ENCODE assay signal across 8 cellular contexts in the genomic region with DNA sequence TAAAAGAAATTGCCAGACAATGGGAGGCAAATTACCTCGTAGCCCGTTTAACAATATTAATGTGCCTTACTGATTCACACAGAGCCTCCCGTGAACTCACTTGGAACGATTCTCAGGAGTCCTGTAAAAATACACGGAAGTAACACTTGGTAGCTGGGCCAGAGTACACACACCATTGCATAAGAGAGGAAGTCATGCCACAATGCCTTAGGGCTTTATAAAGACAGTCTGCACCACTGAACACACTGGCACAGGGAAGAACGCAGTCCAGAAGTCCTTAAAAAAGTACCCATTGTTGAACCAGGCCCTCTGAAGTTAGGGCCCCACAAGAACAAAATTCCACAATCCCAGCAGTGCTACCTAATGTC. TPM values are rescaled to one million over a fixed set of nuclear protein-coding genes. Genes with fewer than 3 reads are reported as not detected.
DNase-seq lines count a peak whose midpoint lies in the region; ATAC-seq and TF ChIP-seq lines count a peak whose summit lies in the region.

No MANE protein-coding gene starts in this region.

- no peaks in the 10 kb centered on the region for H3K9me3 ChIP-seq in T-helper 17 cell (ENCODE audit: control insufficient read depth, low read length, poor library complexity, severe bottlenecking)
- H3K9me3 ChIP-seq in right atrium auricular region, result no peaks in the 10 kb centered on the region
- no peaks in the 10 kb centered on the region for H3K9me3 ChIP-seq in testis

- no peaks in the 10 kb centered on the region for H3K9me3 Mint-ChIP-seq in activated naive CD4-positive, alpha-beta T cell treated with anti-CD3 and anti-CD28 coated beads, Interleukin-2, amount 10 ng/mL, durations not matched to agents 7 days and 5 days

- DNase-seq in T-helper 17 cell, result no peak
- no peak for DNase-seq in right atrium auricular region (ENCODE audit: low spot score)
- peak; percentile 46 for DNase-seq in testis
- no peak for DNase-seq in HEK293T (ENCODE audit: extremely low spot score)
- DNase-seq in activated naive CD4-positive, alpha-beta T cell treated with anti-CD3 and anti-CD28 coated beads, Interleukin-2, amount 10 ng/mL, durations not matched to agents 7 days and 5 days, result no peak

- peak overlapping the region; percentile 54 to 57 for H3K27ac ChIP-seq in right atrium auricular region
- peak overlapping the region in 1 of 2 donors; percentile 52 for H3K27ac ChIP-seq in testis

- H3K4me3 Mint-ChIP-seq in T-helper 17 cell, result no peak overlapping the region
- H3K4me3 Mint-ChIP-seq in activated naive CD4-positive, alpha-beta T cell treated with anti-CD3 and anti-CD28 coated beads, Interleukin-2, amount 10 ng/mL, durations not matched to agents 7 days and 5 days, result no peak overlapping the region

- H3K4me1 ChIP-seq in right atrium auricular region (peaks cover 0 to 36% of the 10 kb centered on the region in 2 donors), testis (no peaks in the 10 kb centered on the region)

- H3K27me3 ChIP-seq in right atrium auricular region (no peaks in the 10 kb centered on the region), testis (no peaks in the 10 kb centered on the region)

- TF ChIP-seq CTCF in right atrium auricular region (IDR thresholded peaks at IDR 0.05), result no peak
- TF ChIP-seq CTCF in testis (IDR thresholded peaks at IDR 0.05), result no peak

- no peak for TF ChIP-seq POLR2A in testis (IDR thresholded peaks at IDR 0.05)

- no peaks in the 10 kb centered on the region for H3K36me3 Mint-ChIP-seq in T-helper 17 cell (ENCODE audit: low read depth)
- peaks cover 2% of the 10 kb centered on the region for H3K36me3 Mint-ChIP-seq in activated naive CD4-positive, alpha-beta T cell treated with anti-CD3 and anti-CD28 coated beads, Interleukin-2, amount 10 ng/mL, durations not matched to agents 7 days and 5 days

- CTCF ChIA-PET in HEK293T (lab: Yijun Ruan, JAX), result no interaction called here
- CTCF ChIA-PET in activated naive CD4-positive, alpha-beta T cell treated with anti-CD3 and anti-CD28 coated beads, Interleukin-2, amount 10 ng/mL, durations not matched to agents 7 days and 5 days (lab: Charles Lee), result interaction anchor here (6.7 kb wide), 1 partner anchor 8 kb away, joined by 37 read pairs; no protein-coding TSS in a partner anchor

- intact Hi-C loops in testis (cut with DNase I; ENCODE audit: low total_unique reads), result no loop called here

- WGBS in testis, 2 donors, result 31 to 37% methylated on average over 6 of the region's 6 CpGs

- ATAC-seq in GM18517 (IDR thresholded peaks at IDR 0.05; ENCODE audit: unreplicated experiment) (peak; percentile 34), HG03354 (IDR thresholded peaks at IDR 0.05; ENCODE audit: poor library complexity, severe bottlenecking, unreplicated experiment) (peak; percentile 51), T-helper 17 cell (peak; percentile 45), GM18520 (IDR thresholded peaks at IDR 0.05; ENCODE audit: unreplicated experiment) (no peak)

- no peak overlapping the region for H3K27ac Mint-ChIP-seq in T-helper 17 cell
- no peak overlapping the region for H3K27ac Mint-ChIP-seq in activated naive CD4-positive, alpha-beta T cell treated with anti-CD3 and anti-CD28 coated beads, Interleukin-2, amount 10 ng/mL, durations not matched to agents 7 days and 5 days

- no peak overlapping the region for H3K4me3 ChIP-seq in right atrium auricular region
- H3K4me3 ChIP-seq in testis, result no peak overlapping the region

- POLR2A ChIA-PET in HEK293T (lab: Yijun Ruan, JAX), result no interaction called here

- H3K36me3 ChIP-seq in right atrium auricular region, result no peaks in the 10 kb centered on the region
- no peaks in the 10 kb centered on the region for H3K36me3 ChIP-seq in testis (ENCODE audit: low read depth, missing control alignments)

- H3K27me3 Mint-ChIP-seq in T-helper 17 cell, result peaks cover 4% of the 10 kb centered on the region
- H3K27me3 Mint-ChIP-seq in activated naive CD4-positive, alpha-beta T cell treated with anti-CD3 and anti-CD28 coated beads, Interleukin-2, amount 10 ng/mL, durations not matched to agents 7 days and 5 days, result no peaks in the 10 kb centered on the region

- no peaks in the 10 kb centered on the region for H3K4me1 Mint-ChIP-seq in T-helper 17 cell
- peaks cover 48% of the 10 kb centered on the region for H3K4me1 Mint-ChIP-seq in activated naive CD4-positive, alpha-beta T cell treated with anti-CD3 and anti-CD28 coated beads, Interleukin-2, amount 10 ng/mL, durations not matched to agents 7 days and 5 days

TF ChIP-seq in HEK293T, 16 proteins besides CTCF, POLR2A, EP300 and RAD21:
- no peak for TF ChIP-seq ELF4 (IDR thresholded peaks at IDR 0.05)
- no peak for TF ChIP-seq ARNT (IDR thresholded peaks at IDR 0.05)
- no peak for TF ChIP-seq SP1 (IDR thresholded peaks at IDR 0.05)
- no peak for TF ChIP-seq CTBP1 (IDR thresholded peaks at IDR 0.05; ENCODE audit: borderline replicate concordance)

RNA-seq across cellular contexts. Expression of a gene that starts 15.1 kb away (rescaled TPM):
- 1 to 10 TPM; 1.7 to 2.8 TPM for total RNA-seq in T-helper 17 cell
- 1 to 10 TPM; 3.5 to 5.8 TPM for total RNA-seq in right atrium auricular region
- 1 to 10 TPM; 6.8 to 7.5 TPM for total RNA-seq in testis
- polyA plus RNA-seq in testis (ENCODE audit: insufficient read depth, low read depth, low replicate concordance), result 6.3 TPM
